In genomic region chr17:42154514-42154883, GRCh38 we compare ENCODE assay signal across 9 cellular contexts. TPM values are rescaled to one million over a fixed set of nuclear protein-coding genes. Genes with fewer than 3 reads are reported as not detected.
DNase-seq lines count a peak whose midpoint lies in the region; ATAC-seq, FAIRE-seq and TF ChIP-seq lines count a peak whose summit lies in the region.
"Had no signal": no experiment of that assay in that cellular context is flagged by ENCODE, and none has a peak within 500 bp of the region (broad histone marks: within the 10 kb centered on the region; RNA-seq: fewer than 3 reads in every experiment).

No MANE protein-coding gene starts in this region.

- H3K9ac ChIP-seq in Loucy (ENCODE audit: low read depth, low read length, poor library complexity, severe bottlenecking), result peak overlapping the region; percentile 97
- peak overlapping the region; percentile 52 to 78 (median 68) for H3K9ac ChIP-seq in H1 (replicated peaks in 1 of 4; ENCODE audit: extremely low read depth in 1 of 4, low read depth in 3 of 4, low read length in 3 of 4)

- no peak overlapping the region for H3K4ac ChIP-seq in H1 (replicated peaks; ENCODE audit: insufficient read length, low read depth, low read length)

- H3K4me3 Mint-ChIP-seq in Caco-2 (ENCODE audit: unreplicated experiment), result peak overlapping the region; percentile 92

- H3K4me3 ChIP-seq in Caco-2 (ENCODE audit: low read depth, low read length) (peak overlapping the region; percentile 93), Loucy (ENCODE audit: low read length, poor library complexity, severe bottlenecking) (peak overlapping the region; percentile 98), H1 (ENCODE audit: extremely low read depth in 1 of 4, insufficient read depth in 2 of 4, low read depth in 3 of 4, low read length in 4 of 4) (peak overlapping the region; percentile 64 to 93 (median 87)), neuron (ENCODE audit: low read length) (peak overlapping the region; percentile 87)

- ATAC-seq in HG03565 (IDR thresholded peaks at IDR 0.05; ENCODE audit: unreplicated experiment), result no peak

- H3K9me2 ChIP-seq in Loucy (replicated peaks; ENCODE audit: low read depth, low read length), result no peaks in the 10 kb centered on the region

- H4K8ac ChIP-seq in H1 (ENCODE audit: extremely low read depth, insufficient read depth, low read length), result no peak overlapping the region

- H3K27me3 Mint-ChIP-seq in Caco-2 (ENCODE audit: insufficient read depth, unreplicated experiment), result no peaks in the 10 kb centered on the region

- no peak for TF ChIP-seq EP300 in H1 (IDR thresholded peaks at IDR 0.05; ENCODE audit: borderline replicate concordance in 1 of 2, low read depth in 2 of 2, low read length in 2 of 2)

- H3K4me1 ChIP-seq in Caco-2, result peaks cover 9% of the 10 kb centered on the region
- H3K4me1 ChIP-seq in Loucy (ENCODE audit: insufficient read depth, low read length, poor library complexity, severe bottlenecking), result peaks cover 32% of the 10 kb centered on the region
- H3K4me1 ChIP-seq in H1 (replicated peaks in 1 of 4; ENCODE audit: control insufficient read depth in 3 of 4, insufficient read depth in 4 of 4, low read length in 3 of 4), result peaks cover 6 to 18% (median 7%) of the 10 kb centered on the region in 4 experiments; a peak in 4 of 7 replicates
- peaks cover 29% of the 10 kb centered on the region for H3K4me1 ChIP-seq in neuron (ENCODE audit: insufficient read depth, low read length)

- peaks cover 5% of the 10 kb centered on the region for H3K79me1 ChIP-seq in H1 (ENCODE audit: low read depth, low read length)

- peak overlapping the region; percentile 99 for H3K4me2 ChIP-seq in Loucy (ENCODE audit: low read depth, low read length, poor library complexity, severe bottlenecking)
- H3K4me2 ChIP-seq in H1 (ENCODE audit: insufficient read depth in 1 of 2, low read depth in 2 of 2, low read length in 2 of 2), result peak overlapping the region; percentile 88 to 100

- no peak for TF ChIP-seq CTCF in Caco-2 (IDR thresholded peaks at IDR 0.05; ENCODE audit: insufficient read depth in 1 of 2, low read depth in 1 of 2, low read length in 1 of 2, severe bottlenecking in 1 of 2, unreplicated experiment in 1 of 2)
- TF ChIP-seq CTCF in Loucy (conservative IDR thresholded peaks at IDR 0.05; ENCODE audit: low read length), result no peak
- TF ChIP-seq CTCF in H1 (IDR thresholded peaks at IDR 0.05; ENCODE audit: control extremely low read depth in 1 of 3, insufficient read depth in 1 of 3, low read depth in 1 of 3, low read length in 3 of 3), result no peak

- peaks cover 15% of the 10 kb centered on the region for H3K23me2 ChIP-seq in H1 (ENCODE audit: low read depth, low read length)

- no peak for TF ChIP-seq RAD21 in H1 (IDR thresholded peaks at IDR 0.05 in 1 of 2, conservative IDR thresholded peaks at IDR 0.05 in 1 of 2; ENCODE audit: low read depth in 2 of 2, low read length in 2 of 2)

- H2BK12ac ChIP-seq in H1 (ENCODE audit: low read depth, low read length), result no peak overlapping the region

- peak overlapping the region; percentile 74 for H2AFZ ChIP-seq in Loucy (ENCODE audit: low read length)
- H2AFZ ChIP-seq in H1 (ENCODE audit: low read length), result no peak overlapping the region
- H2AFZ ChIP-seq in neuron (ENCODE audit: low read depth, low read length), result no peak overlapping the region

- no peak overlapping the region for H3K14ac ChIP-seq in H1 (ENCODE audit: insufficient read length)

- H2BK120ac ChIP-seq in H1 (replicated peaks; ENCODE audit: low read depth, low read length), result no peak overlapping the region

- H3K79me2 ChIP-seq in Loucy (ENCODE audit: insufficient read depth, low read length) (peaks cover 51% of the 10 kb centered on the region), H1 (ENCODE audit: control insufficient read depth in 1 of 2, insufficient read depth in 2 of 2, low read length in 2 of 2) (peaks cover 12 to 34% of the 10 kb centered on the region in 2 experiments)

- H4K91ac ChIP-seq in H1 (replicated peaks; ENCODE audit: insufficient read length, low read length), result no peak overlapping the region

- H4K20me1 ChIP-seq in Loucy (ENCODE audit: insufficient read depth, low read length, poor library complexity, severe bottlenecking), result peaks cover 31% of the 10 kb centered on the region
- H4K20me1 ChIP-seq in H1 (replicated peaks in 1 of 2; ENCODE audit: control insufficient read depth in 1 of 2, insufficient read depth in 2 of 2, low read length in 2 of 2), result peaks cover 0 to 9% of the 10 kb centered on the region in 2 experiments

- H3K56ac ChIP-seq in H1 (replicated peaks; ENCODE audit: insufficient read length, low read depth, low read length), result no peak overlapping the region

- no peak overlapping the region for H2AK5ac ChIP-seq in H1 (ENCODE audit: low read depth, low read length)

- H3K9me3 ChIP-seq in Caco-2 (no peaks in the 10 kb centered on the region), Loucy (ENCODE audit: insufficient read depth, low read depth, low read length) (no peaks in the 10 kb centered on the region), H1 (ENCODE audit: insufficient read depth in 2 of 2, low read depth in 1 of 2, low read length in 1 of 2) (no peaks in the 10 kb centered on the region), neuron (ENCODE audit: low read length) (no peaks in the 10 kb centered on the region)

- peak overlapping the region; percentile 33 for H4K5ac ChIP-seq in H1 (ENCODE audit: insufficient read length, low read depth, low read length)

- H3K27me3 ChIP-seq in Caco-2 (replicated peaks; ENCODE audit: control insufficient read depth, insufficient read depth, low read length), result no peaks in the 10 kb centered on the region
- no peaks in the 10 kb centered on the region for H3K27me3 ChIP-seq in Loucy (ENCODE audit: insufficient read depth, low read length, poor library complexity, severe bottlenecking)
- H3K27me3 ChIP-seq in H1 (replicated peaks in 1 of 4; ENCODE audit: control insufficient read depth in 3 of 4, extremely low read depth in 1 of 4, insufficient read depth in 3 of 4, low read length in 3 of 4), result no peaks in the 10 kb centered on the region
- no peaks in the 10 kb centered on the region for H3K27me3 ChIP-seq in neuron (ENCODE audit: insufficient read depth, low read length)

- intact Hi-C loops in Caco-2 (cut with micrococcal nuclease; ENCODE audit: unreplicated experiment), result no loop called here
- intact Hi-C loops in head of caudate nucleus (cut with DNase I), result no loop called here

- H2BK20ac ChIP-seq in H1 (ENCODE audit: low read length), result no peak overlapping the region

- peak overlapping the region; percentile 60; the same call in 1 of the 2 replicates for H3K18ac ChIP-seq in H1 (ENCODE audit: extremely low read depth, low read length)

- WGBS in H1 (ENCODE audit: extremely low coverage in 1 of 2, insufficient coverage in 1 of 2, insufficient read length in 1 of 2, insufficient replicate concordance in 2 of 2, low coverage in 1 of 2, low lambda C conversion rate in 2 of 2, missing lambda C conversion rate in 1 of 2), 2 experiments, result 2% methylated on average over 12 of the region's 12 CpGs; no CpG with 5 or more reads in 1 of the 2 experiments

- TSS peak; percentile 43 for BruUV-seq in Caco-2 (replicated peaks; lab: Mats Ljungman, UMichigan)

- no peak overlapping the region for H2BK15ac ChIP-seq in H1 (ENCODE audit: low read length)

- peaks cover 29% of the 10 kb centered on the region for H3K36me3 Mint-ChIP-seq in Caco-2 (ENCODE audit: insufficient read depth, unreplicated experiment)

- H3F3A ChIP-seq in Loucy (ENCODE audit: low read depth), result no peaks in the 10 kb centered on the region

- no peak overlapping the region for H3K23ac ChIP-seq in H1 (ENCODE audit: insufficient read length)

- peak overlapping the region; percentile 86 for H3K27ac Mint-ChIP-seq in Caco-2 (ENCODE audit: unreplicated experiment)

- FAIRE-seq in H1 (lab: Jason Lieb, UNC), result no peak
- no peak for FAIRE-seq in frontal cortex (lab: Jason Lieb, UNC)

- no peak for TF ChIP-seq POLR2A in H1 (IDR thresholded peaks at IDR 0.05; ENCODE audit: control extremely low read depth in 1 of 2, low read depth in 2 of 2, low read length in 2 of 2)

- POLR2A ChIA-PET in Caco-2 (lab: Charles Lee), result interaction anchor here (0.6 to 1.0 kb wide), 2 partner anchors 19 to 1709 kb away, joined by 3 read pairs; no protein-coding TSS in a partner anchor
- POLR2A ChIA-PET in H1 (lab: Charles Lee; ENCODE audit: partially characterized antibody), result interaction anchor here (0.9 to 1.3 kb wide), 7 partner anchors 8 to 137 kb away, joined by 3 to 5 read pairs (median 4); partner anchors contain the start of genes DNAJC7, KCNH4 and NKIRAS2

- CTCF ChIA-PET in Caco-2 (lab: Charles Lee) (interaction anchor here (1.0 to 1.5 kb wide), 4 partner anchors 68 to 609 kb away, joined by 3 to 5 read pairs (median 3); partner anchors contain the start of gene NKIRAS2), H1 (lab: Charles Lee; ENCODE audit: partially characterized antibody) (interaction anchor here (0.9 to 2.3 kb wide), 10 partner anchors 8 to 40 kb away, joined by 3 to 16 read pairs (median 6); partner anchors contain the start of gene KAT2A)

- DNase-seq in Caco-2 (peak in 1 of 2 experiments; percentile 21), H1 (ENCODE audit: low read depth in 1 of 2, low spot score in 2 of 2) (no peak), NK-92 (lab: John Stamatoyannopoulos, UW; ENCODE audit: unreplicated experiment) (no peak), head of caudate nucleus (no peak), frontal cortex (ENCODE audit: low spot score in 2 of 2) (no peak)

- peak overlapping the region; percentile 35; the same call in 1 of the 2 replicates for H2BK5ac ChIP-seq in H1 (ENCODE audit: low read depth, low read length)

- no peaks in the 10 kb centered on the region for H3K9me3 Mint-ChIP-seq in Caco-2 (ENCODE audit: unreplicated experiment)

- H3K27ac ChIP-seq in H1 (ENCODE audit: low read depth, low read length), result no peak overlapping the region

- H3K4me1 Mint-ChIP-seq in Caco-2 (ENCODE audit: low read depth, unreplicated experiment), result peaks cover 7% of the 10 kb centered on the region

- H3K36me3 ChIP-seq in Caco-2 (ENCODE audit: control insufficient read depth, insufficient read depth, low read length) (no peaks in the 10 kb centered on the region), Loucy (ENCODE audit: insufficient read depth, low read length) (no peaks in the 10 kb centered on the region), H1 (ENCODE audit: control insufficient read depth in 2 of 4, insufficient read depth in 4 of 4, low read length in 3 of 4) (0 out of 8 replicates have a peak, but pooled peaks cover 0 to 3% (median 0%) of the 10 kb centered on the region in 4 experiments), neuron (ENCODE audit: insufficient read depth, low read length) (peaks cover 4% of the 10 kb centered on the region)

RNA-seq across cellular contexts. Expression of gene RAB5C, which starts 0.3 kb away (rescaled TPM):
- 151 and 155 TPM in 2 replicates for total RNA-seq in Caco-2 (2022)
- 67.1 and 67.7 TPM in 2 replicates for total RNA-seq in H1 (2021; fragmentation: NEBNext Ultra II Directional; extraction: Animal tissue kit (Norgen Biotek cat#: 25700))
- 123 and 150 TPM in 2 replicates for polyA plus RNA-seq in H1 (2011; rRNA removed)
- polyA plus RNA-seq in H1 (2011; cell fraction: cytosol; rRNA removed), result 110 TPM
- polyA plus RNA-seq in H1 (2011; cell fraction: nucleus; rRNA removed), result 81.4 TPM
- 70.1 to 88.8 TPM (median 82.2 TPM) in 4 replicates for polyA plus RNA-seq in H1 (2012, experiment 1 of 2)
- 94.1 TPM for polyA plus RNA-seq in H1 (2012, experiment 2 of 2)
- 76.8 TPM for polyA plus RNA-seq in H1 (2013, experiment 1 of 2)
- polyA plus RNA-seq in H1 (2013, experiment 2 of 2), result 72.7 TPM
- 52.5 and 59.7 TPM in 2 replicates for polyA minus RNA-seq in H1 (2011; rRNA and poly(A)+ RNA removed)
- 38.7 TPM for polyA minus RNA-seq in H1 (2011; cell fraction: cytosol; rRNA and poly(A)+ RNA removed)
- 22.6 TPM for polyA minus RNA-seq in H1 (2011; cell fraction: nucleus; rRNA and poly(A)+ RNA removed)
- total RNA-seq in frontal cortex, result 39.1 TPM

RNA-seq across cellular contexts. Expression of gene KCNH4, which starts 26.4 kb away (rescaled TPM):
- total RNA-seq in Caco-2 (2022) (0.07 and 0.37 TPM in 2 replicates), frontal cortex (0.41 TPM)
- 0.47 and 0.59 TPM in 2 replicates for total RNA-seq in H1 (2021; fragmentation: NEBNext Ultra II Directional; extraction: Animal tissue kit (Norgen Biotek cat#: 25700))
- 0.44 and 0.53 TPM in 2 replicates for polyA plus RNA-seq in H1 (2011; rRNA removed)
- polyA plus RNA-seq in H1 (2011; cell fraction: cytosol; rRNA removed), result 0.40 TPM
- 1.4 TPM for polyA plus RNA-seq in H1 (2011; cell fraction: nucleus; rRNA removed)
- polyA plus RNA-seq in H1 (2012, experiment 1 of 2), result 0.13 to 0.37 TPM (median 0.26 TPM) in 4 replicates
- 0.17 TPM for polyA plus RNA-seq in H1 (2012, experiment 2 of 2)
- 0.41 TPM for polyA plus RNA-seq in H1 (2013, experiment 1 of 2)
- 0.46 TPM for polyA plus RNA-seq in H1 (2013, experiment 2 of 2)
- 0.59 and 0.69 TPM in 2 replicates for polyA minus RNA-seq in H1 (2011; rRNA and poly(A)+ RNA removed)
- polyA minus RNA-seq in H1 (2011; cell fraction: cytosol; rRNA and poly(A)+ RNA removed), result not detected
- polyA minus RNA-seq in H1 (2011; cell fraction: nucleus; rRNA and poly(A)+ RNA removed), result 0.60 TPM
- total RNA-seq: renal cortical epithelial cell had no signal

RNA-seq across cellular contexts. Expression of gene HCRT, which starts 30.8 kb away (rescaled TPM):
- not detected in 2 replicates for total RNA-seq in Caco-2 (2022)
- total RNA-seq in H1 (2021; fragmentation: NEBNext Ultra II Directional; extraction: Animal tissue kit (Norgen Biotek cat#: 25700)), result not detected in 2 replicates
- not detected in 2 replicates for polyA plus RNA-seq in H1 (2011; rRNA removed)
- not detected for polyA plus RNA-seq in H1 (2011; cell fraction: cytosol; rRNA removed)
- not detected for polyA plus RNA-seq in H1 (2011; cell fraction: nucleus; rRNA removed)
- not detected in 4 replicates for polyA plus RNA-seq in H1 (2012, experiment 1 of 2)
- polyA plus RNA-seq in H1 (2012, experiment 2 of 2), result not detected
- 0.22 TPM for polyA plus RNA-seq in H1 (2013, experiment 1 of 2)
- polyA plus RNA-seq in H1 (2013, experiment 2 of 2), result 0.28 TPM
- polyA minus RNA-seq in H1 (2011; rRNA and poly(A)+ RNA removed), result not detected in 2 replicates
- not detected for polyA minus RNA-seq in H1 (2011; cell fraction: cytosol; rRNA and poly(A)+ RNA removed)
- polyA minus RNA-seq in H1 (2011; cell fraction: nucleus; rRNA and poly(A)+ RNA removed), result not detected
- total RNA-seq in frontal cortex, result 0.41 TPM
- total RNA-seq: renal cortical epithelial cell had no signal

RNA-seq across cellular contexts. Expression of gene HSPB9, which starts 31.9 kb away (rescaled TPM):
- total RNA-seq in Caco-2 (2022) (not detected in 2 replicates), frontal cortex (under 0.01 TPM)
- 0.30 and 0.33 TPM in 2 replicates for total RNA-seq in H1 (2021; fragmentation: NEBNext Ultra II Directional; extraction: Animal tissue kit (Norgen Biotek cat#: 25700))
- 0.25 and 0.27 TPM in 2 replicates for polyA plus RNA-seq in H1 (2011; rRNA removed)
- 0.39 TPM for polyA plus RNA-seq in H1 (2011; cell fraction: cytosol; rRNA removed)
- polyA plus RNA-seq in H1 (2011; cell fraction: nucleus; rRNA removed), result 1.1 TPM
- 0.27 to 0.55 TPM (median 0.32 TPM) in 4 replicates for polyA plus RNA-seq in H1 (2012, experiment 1 of 2)
- 0.29 TPM for polyA plus RNA-seq in H1 (2012, experiment 2 of 2)
- polyA plus RNA-seq in H1 (2013, experiment 1 of 2), result 0.24 TPM
- 0.20 TPM for polyA plus RNA-seq in H1 (2013, experiment 2 of 2)
- 0.15 and 0.16 TPM in 2 replicates for polyA minus RNA-seq in H1 (2011; rRNA and poly(A)+ RNA removed)
- not detected for polyA minus RNA-seq in H1 (2011; cell fraction: cytosol; rRNA and poly(A)+ RNA removed)
- 0.70 TPM for polyA minus RNA-seq in H1 (2011; cell fraction: nucleus; rRNA and poly(A)+ RNA removed)
- total RNA-seq: renal cortical epithelial cell had no signal

RNA-seq across cellular contexts. Expression of gene KAT2A, which starts 33.3 kb away (rescaled TPM):
- total RNA-seq in Caco-2 (2022) (46.5 and 56.2 TPM in 2 replicates), frontal cortex (10.2 TPM)
- 32.5 and 34.2 TPM in 2 replicates for total RNA-seq in H1 (2021; fragmentation: NEBNext Ultra II Directional; extraction: Animal tissue kit (Norgen Biotek cat#: 25700))
- polyA plus RNA-seq in H1 (2011; rRNA removed), result 40.1 and 52.5 TPM in 2 replicates
- polyA plus RNA-seq in H1 (2011; cell fraction: cytosol; rRNA removed), result 48.0 TPM
- 342 TPM for polyA plus RNA-seq in H1 (2011; cell fraction: nucleus; rRNA removed)
- polyA plus RNA-seq in H1 (2012, experiment 1 of 2), result 29.3 to 46.0 TPM (median 39.5 TPM) in 4 replicates
- polyA plus RNA-seq in H1 (2012, experiment 2 of 2), result 24.5 TPM
- polyA plus RNA-seq in H1 (2013, experiment 1 of 2), result 38.2 TPM
- 33.7 TPM for polyA plus RNA-seq in H1 (2013, experiment 2 of 2)
- polyA minus RNA-seq in H1 (2011; rRNA and poly(A)+ RNA removed), result 17.6 and 21.1 TPM in 2 replicates
- 11.9 TPM for polyA minus RNA-seq in H1 (2011; cell fraction: cytosol; rRNA and poly(A)+ RNA removed)
- 29.5 TPM for polyA minus RNA-seq in H1 (2011; cell fraction: nucleus; rRNA and poly(A)+ RNA removed)
